Comparison of ENCODE assay signal across 2 cellular contexts in genomic region chr2:64863097-64863820, GRCh38.
TF ChIP-seq lines count a peak whose summit lies in the region.

No MANE protein-coding gene starts in this region.

TF ChIP-seq in GM23338, 12 proteins besides CTCF, POLR2A, EP300 and RAD21:
- no peak for TF ChIP-seq ZNF331 (CRISPR knock-in tag; IDR thresholded peaks at IDR 0.05; ENCODE audit: low read depth)
- TF ChIP-seq EZH2 (IDR thresholded peaks at IDR 0.05; ENCODE audit: low read depth, unreplicated experiment) = no peak
- no peak for TF ChIP-seq STAT1 (IDR thresholded peaks at IDR 0.05; ENCODE audit: unreplicated experiment)

TF ChIP-seq in H1, 55 proteins besides CTCF, POLR2A, EP300 and RAD21:
- TF ChIP-seq SRF (IDR thresholded peaks at IDR 0.05; ENCODE audit: low read depth, low read length) (no peak), ZNF274 (IDR thresholded peaks at IDR 0.05; ENCODE audit: borderline replicate concordance, extremely low read depth, low read length) (no peak), MAFK (IDR thresholded peaks at IDR 0.05; ENCODE audit: low read depth, low read length) (no peak)
